ENCODE assay signal across 16 cellular contexts in genomic region chr3:31687020-31687802, GRCh38.
DNase-seq lines count a peak whose midpoint lies in the region; ATAC-seq and TF ChIP-seq lines count a peak whose summit lies in the region.
"Had no signal": no experiment of that assay in that cellular context is flagged by ENCODE, and none has a peak within 500 bp of the region (broad histone marks: within the 10 kb centered on the region; RNA-seq: fewer than 3 reads in every experiment).

No MANE protein-coding gene starts in this region.

- no peak overlapping the region for H3K27ac ChIP-seq in brain microvascular endothelial cell
- H3K27ac ChIP-seq: Peyer's patch, spleen, tibial nerve had no signal

- in situ Hi-C loops in brain microvascular endothelial cell (cut with HindIII; ENCODE audit: low pct_ligation_motif_present, low sequenced_read_pairs), result no loop called here

- H2AFZ ChIP-seq in Loucy (ENCODE audit: low read length), result no peak overlapping the region

- H3K4me2 ChIP-seq in Loucy (ENCODE audit: low read depth, low read length, poor library complexity, severe bottlenecking), result no peak overlapping the region

- H3K9me3 ChIP-seq in Loucy (ENCODE audit: insufficient read depth, low read depth, low read length), result no peaks in the 10 kb centered on the region; the same call in 1 of the 2 replicates
- H3K9me3 ChIP-seq: Peyer's patch, tibial nerve had no signal

- peak; percentile 12 for TF ChIP-seq CTCF in GM12865 (IDR thresholded peaks at IDR 0.05; ENCODE audit: insufficient read depth, low read depth, low read length, missing control alignments)
- TF ChIP-seq CTCF in Loucy (conservative IDR thresholded peaks at IDR 0.05; ENCODE audit: low read length), result peak; percentile 49
- peak; percentile 31 for TF ChIP-seq CTCF in brain microvascular endothelial cell (IDR thresholded peaks at IDR 0.05; ENCODE audit: low read depth, low read length, missing control alignments)
- TF ChIP-seq CTCF in progenitor cell of endocrine pancreas (IDR thresholded peaks at IDR 0.05; ENCODE audit: unreplicated experiment), result peak; percentile 19

- ATAC-seq in Right ventricle myocardium inferior, result no peak
- ATAC-seq: naive thymus-derived CD4-positive, alpha-beta T cell had no signal

- intact Hi-C loops in Right ventricle myocardium inferior (cut with DNase I), result no loop called here

- peaks cover 10% of the 10 kb centered on the region for H3K9me3 Mint-ChIP-seq in progenitor cell of endocrine pancreas (ENCODE audit: low read depth)

- no peaks in the 10 kb centered on the region for H3K27me3 Mint-ChIP-seq in progenitor cell of endocrine pancreas

- no peak overlapping the region for H3K27ac Mint-ChIP-seq in progenitor cell of endocrine pancreas

- no peak overlapping the region for H3K4me3 ChIP-seq in GM12865 (ENCODE audit: low read depth, low read length)
- no peak overlapping the region for H3K4me3 ChIP-seq in Loucy (ENCODE audit: low read length, poor library complexity, severe bottlenecking)
- H3K4me3 ChIP-seq in brain microvascular endothelial cell (ENCODE audit: low read depth, low read length), result no peak overlapping the region
- H3K4me3 ChIP-seq: Peyer's patch, spleen, tibial nerve had no signal

- no peak overlapping the region for H3K9ac ChIP-seq in Loucy (ENCODE audit: low read depth, low read length, poor library complexity, severe bottlenecking)

- H3K36me3 ChIP-seq in Loucy (ENCODE audit: insufficient read depth, low read length) (no peaks in the 10 kb centered on the region), brain microvascular endothelial cell (replicated peaks) (peaks cover 10% of the 10 kb centered on the region)

- H3K9me2 ChIP-seq in Loucy (replicated peaks; ENCODE audit: low read depth, low read length), result no peaks in the 10 kb centered on the region

- H3K79me2 ChIP-seq in Loucy (ENCODE audit: insufficient read depth, low read length), result no peaks in the 10 kb centered on the region

- H3K4me1 ChIP-seq in Loucy (ENCODE audit: insufficient read depth, low read length, poor library complexity, severe bottlenecking), result no peaks in the 10 kb centered on the region
- H3K4me1 ChIP-seq: Peyer's patch had no signal

- H3K36me3 Mint-ChIP-seq in progenitor cell of endocrine pancreas (ENCODE audit: insufficient read depth), result peaks cover 23% of the 10 kb centered on the region

- no peaks in the 10 kb centered on the region for H3K4me1 Mint-ChIP-seq in progenitor cell of endocrine pancreas (ENCODE audit: low read depth)

- no peaks in the 10 kb centered on the region for H3F3A ChIP-seq in Loucy (ENCODE audit: low read depth)

- H3K27me3 ChIP-seq in Loucy (ENCODE audit: insufficient read depth, low read length, poor library complexity, severe bottlenecking) (no peaks in the 10 kb centered on the region), brain microvascular endothelial cell (replicated peaks) (no peaks in the 10 kb centered on the region)
- H3K27me3 ChIP-seq: Peyer's patch, spleen, tibial nerve had no signal

- no peak overlapping the region for H3K4me3 Mint-ChIP-seq in progenitor cell of endocrine pancreas (ENCODE audit: low read depth)
- H3K4me3 Mint-ChIP-seq: naive thymus-derived CD4-positive, alpha-beta T cell had no signal

- no peaks in the 10 kb centered on the region for H4K20me1 ChIP-seq in Loucy (ENCODE audit: insufficient read depth, low read length, poor library complexity, severe bottlenecking)

- no peak for DNase-seq in GM12865 (ENCODE audit: low read depth)
- DNase-seq in brain microvascular endothelial cell, result no peak
- DNase-seq in progenitor cell of endocrine pancreas (ENCODE audit: low spot score, unreplicated experiment), result no peak
- no peak for DNase-seq in NCI-H1436 treated with DMSO at 0.1 percent for 48 hours (lab: John Stamatoyannopoulos, UW)
- DNase-seq in hippocampal formation (lab: John Stamatoyannopoulos, UW), result no peak
- no peak for DNase-seq in DMS79 treated with DMSO at 0.1 percent for 48 hours (lab: John Stamatoyannopoulos, UW)
- DNase-seq in Right ventricle myocardium inferior (ENCODE audit: missing footprints), result no peak
- DNase-seq: activated naive CD4-positive, alpha-beta T cell treated with anti-CD3 and anti-CD28 coated beads, Interleukin-2, amount 50 U/mL, for 16 hours; dermis blood vessel endothelial cell; naive thymus-derived CD4-positive, alpha-beta T cell; NCI-H2081 treated with DMSO at 0.1 percent for 48 hours; NCI-H524 treated with DMSO at 0.1 percent for 48 hours; Peyer's patch; spleen had no signal
